In genomic region chr14:95432152-95433093, GRCh38 we compare ENCODE assay signal across 8 cellular contexts.
DNase-seq lines count a peak whose midpoint lies in the region; ATAC-seq and TF ChIP-seq lines count a peak whose summit lies in the region.

No MANE protein-coding gene starts in this region.

- no peak overlapping the region for H3K4me2 ChIP-seq in IMR-90 (ENCODE audit: low read depth, low read length)

- H4K91ac ChIP-seq in IMR-90 (ENCODE audit: insufficient read depth, low read depth, low read length), result no peak overlapping the region

- POLR2A ChIA-PET in IMR-90 (lab: Charles Lee; ENCODE audit: unreplicated experiment), result no interaction called here

- H3K27me3 ChIP-seq in BE2C, result no peaks in the 10 kb centered on the region
- no peaks in the 10 kb centered on the region for H3K27me3 ChIP-seq in IMR-90 (ENCODE audit: control insufficient read depth, insufficient read depth, low read length)
- H3K27me3 ChIP-seq in stomach smooth muscle (ENCODE audit: control insufficient read depth in 1 of 2, insufficient read depth in 2 of 2, low read length in 2 of 2), result no peaks in the 10 kb centered on the region

- CTCF ChIA-PET in IMR-90 (lab: Yijun Ruan, JAX), result interaction anchor here (0.6 to 1.6 kb wide), 3 partner anchors 13 to 340 kb away, joined by 3 read pairs; no protein-coding TSS in a partner anchor
- CTCF ChIA-PET in activated CD8-positive, alpha-beta memory T cell treated with anti-CD3 and anti-CD28 coated beads, Interleukin-2, amount 10 ng/mL, durations not matched to agents 7 days and 5 days (lab: Charles Lee), result interaction anchor here (1.3 to 1.4 kb wide), 2 partner anchors 10 to 94 kb away, joined by 3 to 4 read pairs; no protein-coding TSS in a partner anchor

- no peak overlapping the region for H3K56ac ChIP-seq in IMR-90 (ENCODE audit: extremely low read depth, insufficient read depth, low read length)

- H3K4me1 Mint-ChIP-seq in activated CD8-positive, alpha-beta memory T cell treated with anti-CD3 and anti-CD28 coated beads, Interleukin-2, amount 10 ng/mL, durations not matched to agents 7 days and 5 days, result no peaks in the 10 kb centered on the region

- in situ Hi-C loops in IMR-90 (cut with MboI; ENCODE audit: low sequenced_read_pairs), result loop anchor here (5.0 to 25.0 kb wide), 3 partner anchors 330 to 745 kb away; no protein-coding TSS in a partner anchor

- H3K23ac ChIP-seq in IMR-90 (ENCODE audit: low read depth, low read length), result no peak overlapping the region

- no peak overlapping the region for H2BK5ac ChIP-seq in IMR-90 (ENCODE audit: low read depth, low read length, poor library complexity, severe bottlenecking)

- peak; percentile 61 for TF ChIP-seq RAD21 in IMR-90 (IDR thresholded peaks at IDR 0.05; ENCODE audit: low read length)

- no peak overlapping the region for H2BK15ac ChIP-seq in IMR-90 (ENCODE audit: low read depth, low read length)

- no peaks in the 10 kb centered on the region for H3K27me3 Mint-ChIP-seq in activated CD8-positive, alpha-beta memory T cell treated with anti-CD3 and anti-CD28 coated beads, Interleukin-2, amount 10 ng/mL, durations not matched to agents 7 days and 5 days

- peaks cover 58% of the 10 kb centered on the region for H3K36me3 Mint-ChIP-seq in activated CD8-positive, alpha-beta memory T cell treated with anti-CD3 and anti-CD28 coated beads, Interleukin-2, amount 10 ng/mL, durations not matched to agents 7 days and 5 days

- H4K20me1 ChIP-seq in IMR-90 (ENCODE audit: insufficient read depth, low read length), result no peaks in the 10 kb centered on the region

- no peaks in the 10 kb centered on the region for H3K9me3 ChIP-seq in BE2C
- no peaks in the 10 kb centered on the region for H3K9me3 ChIP-seq in IMR-90 (ENCODE audit: control insufficient read depth, insufficient read depth, low read length)
- H3K9me3 ChIP-seq in stomach smooth muscle (ENCODE audit: control insufficient read depth in 2 of 2, low read length in 2 of 2), result no peaks in the 10 kb centered on the region

- no peak overlapping the region for H3K27ac Mint-ChIP-seq in activated CD8-positive, alpha-beta memory T cell treated with anti-CD3 and anti-CD28 coated beads, Interleukin-2, amount 10 ng/mL, durations not matched to agents 7 days and 5 days

- H3K9me1 ChIP-seq in IMR-90 (ENCODE audit: insufficient read depth, low read length), result no peaks in the 10 kb centered on the region; the same call in 1 of the 2 replicates

- H3K79me1 ChIP-seq in IMR-90 (ENCODE audit: low read depth in 1 of 2, low read length in 2 of 2), result no peaks in the 10 kb centered on the region

- no peak overlapping the region for H2BK20ac ChIP-seq in IMR-90 (ENCODE audit: low read depth, low read length)

- H3K27ac ChIP-seq in IMR-90 (ENCODE audit: insufficient read depth, low read length), result no peak overlapping the region
- peak overlapping the region; percentile 18 for H3K27ac ChIP-seq in stomach smooth muscle (ENCODE audit: low read length)

- DNase-seq in BE2C (peak; percentile 76), IMR-90 (peak; percentile 6), amniotic epithelial cell (ENCODE audit: low read depth) (peak; percentile 14), hippocampal formation (lab: John Stamatoyannopoulos, UW) (peak; percentile 40 to 41)
- no peak for DNase-seq in activated CD8-positive, alpha-beta memory T cell treated with anti-CD3 and anti-CD28 coated beads, Interleukin-2, amount 10 ng/mL, durations not matched to agents 7 days and 5 days
- no peak for DNase-seq in activated CD4-positive, CD25-positive, alpha-beta regulatory T cell treated with anti-CD3 and anti-CD28 coated beads, Interleukin-2, amount 50 U/mL, for 72 hours
- no peak for DNase-seq in activated CD4-positive, alpha-beta T cell treated with anti-CD3 and anti-CD28 coated beads, Interleukin-2, amount 50 U/mL, for 4 hours

- no peak overlapping the region for H3K14ac ChIP-seq in IMR-90 (replicated peaks; ENCODE audit: low read depth, low read length)

- dilution Hi-C loops in IMR-90 (cut with HindIII; ENCODE audit: low sequenced_read_pairs, unreplicated experiment), result no loop called here

- no peak for TF ChIP-seq POLR2A in IMR-90 (IDR thresholded peaks at IDR 0.05; ENCODE audit: low read depth, low read length)

- no peak overlapping the region for H2BK120ac ChIP-seq in IMR-90 (ENCODE audit: low read depth, low read length)

- no TSS peak for BruUV-seq in IMR-90 (replicated peaks; lab: Mats Ljungman, UMichigan)

- H4K5ac ChIP-seq in IMR-90 (ENCODE audit: low read depth, low read length), result no peak overlapping the region

- no peak overlapping the region for H2AK5ac ChIP-seq in IMR-90 (ENCODE audit: low read depth, low read length)

- H3K4me3 Mint-ChIP-seq in activated CD8-positive, alpha-beta memory T cell treated with anti-CD3 and anti-CD28 coated beads, Interleukin-2, amount 10 ng/mL, durations not matched to agents 7 days and 5 days, result no peak overlapping the region

- H3K4me3 ChIP-seq in BE2C (ENCODE audit: low read depth, low read length) (no peak overlapping the region), IMR-90 (ENCODE audit: insufficient read depth, low read depth, low read length) (no peak overlapping the region), stomach smooth muscle (ENCODE audit: low read length in 2 of 2) (no peak overlapping the region)

- peak; percentile 91 for ATAC-seq in IMR-90 (ENCODE audit: low read depth)
- no peak for ATAC-seq in activated CD8-positive, alpha-beta memory T cell treated with anti-CD3 and anti-CD28 coated beads, Interleukin-2, amount 10 ng/mL, durations not matched to agents 7 days and 5 days

- H3K36me3 ChIP-seq in BE2C, result no peaks in the 10 kb centered on the region
- peaks cover 14% of the 10 kb centered on the region for H3K36me3 ChIP-seq in IMR-90 (ENCODE audit: control insufficient read depth, insufficient read depth, low read length)
- peaks cover 0 to 8% of the 10 kb centered on the region in 2 donors for H3K36me3 ChIP-seq in stomach smooth muscle (ENCODE audit: control insufficient read depth in 2 of 2, insufficient read depth in 2 of 2, low read length in 2 of 2)

- WGBS in IMR-90 (ENCODE audit: extremely low coverage in 2 of 2, insufficient read length in 1 of 2), 2 experiments, result 37% methylated on average over 3 of the region's 20 CpGs; no CpG with 5 or more reads in 1 of the 2 experiments

- peak; percentile 90 for TF ChIP-seq CTCF in BE2C (IDR thresholded peaks at IDR 0.05; ENCODE audit: low read depth, low read length)
- TF ChIP-seq CTCF in IMR-90 (conservative IDR thresholded peaks at IDR 0.05; ENCODE audit: low read depth, low read length), result peak; percentile 62

- H3K9ac ChIP-seq in IMR-90 (ENCODE audit: low read depth, low read length) (no peak overlapping the region), stomach smooth muscle (ENCODE audit: low read length in 2 of 2) (no peak overlapping the region)

- peak overlapping the region; percentile 63 for H2AFZ ChIP-seq in IMR-90 (replicated peaks; ENCODE audit: low read length, poor library complexity)

- H3K9me3 Mint-ChIP-seq in activated CD8-positive, alpha-beta memory T cell treated with anti-CD3 and anti-CD28 coated beads, Interleukin-2, amount 10 ng/mL, durations not matched to agents 7 days and 5 days (ENCODE audit: low read depth), result no peaks in the 10 kb centered on the region

- no peak overlapping the region for H3K4ac ChIP-seq in IMR-90 (ENCODE audit: low read depth, low read length)

- H3K18ac ChIP-seq in IMR-90 (ENCODE audit: low read depth, low read length), result no peak overlapping the region

- peak overlapping the region; percentile 28 for H2AK9ac ChIP-seq in IMR-90 (replicated peaks; ENCODE audit: low read depth, low read length, poor library complexity)

- H4K8ac ChIP-seq in IMR-90 (ENCODE audit: low read depth in 2 of 2, low read length in 2 of 2), result no peak overlapping the region; a peak in 1 of 4 replicates

- peaks cover 4% of the 10 kb centered on the region for H3K4me1 ChIP-seq in BE2C
- no peaks in the 10 kb centered on the region for H3K4me1 ChIP-seq in IMR-90 (ENCODE audit: control insufficient read depth, insufficient read depth, low read length)
- no peaks in the 10 kb centered on the region for H3K4me1 ChIP-seq in stomach smooth muscle (ENCODE audit: control insufficient read depth, insufficient read depth, low read length)

- intact Hi-C loops in IMR-90 (cut with micrococcal nuclease), result loop anchor here (2.0 to 5.0 kb wide), 2 partner anchors 335 to 744 kb away; no protein-coding TSS in a partner anchor

TF ChIP-seq in IMR-90, 13 proteins besides CTCF, POLR2A, EP300 and RAD21:
- TF ChIP-seq MAFK (IDR thresholded peaks at IDR 0.05; ENCODE audit: low read depth, low read length) (no peak), SMC3 (IDR thresholded peaks at IDR 0.05; ENCODE audit: low read depth, low read length) (peak; percentile 46)

Comparison
In these comparisons a context has a peak if more than half of its experiments do, and no peak if none do; other contexts are left out.
1. DNase-seq: peak in BE2C (single experiment), IMR-90 (single experiment), amniotic epithelial cell (single experiment) and hippocampal formation (2 of 2); none in activated CD8-positive, alpha-beta memory T cell treated with anti-CD3 and anti-CD28 coated beads, Interleukin-2, amount 10 ng/mL, durations not matched to agents 7 days and 5 days (single experiment), activated CD4-positive, CD25-positive, alpha-beta regulatory T cell treated with anti-CD3 and anti-CD28 coated beads, Interleukin-2, amount 50 U/mL, for 72 hours (single experiment) and activated CD4-positive, alpha-beta T cell treated with anti-CD3 and anti-CD28 coated beads, Interleukin-2, amount 50 U/mL, for 4 hours (0 of 2).